In the genomic region with DNA sequence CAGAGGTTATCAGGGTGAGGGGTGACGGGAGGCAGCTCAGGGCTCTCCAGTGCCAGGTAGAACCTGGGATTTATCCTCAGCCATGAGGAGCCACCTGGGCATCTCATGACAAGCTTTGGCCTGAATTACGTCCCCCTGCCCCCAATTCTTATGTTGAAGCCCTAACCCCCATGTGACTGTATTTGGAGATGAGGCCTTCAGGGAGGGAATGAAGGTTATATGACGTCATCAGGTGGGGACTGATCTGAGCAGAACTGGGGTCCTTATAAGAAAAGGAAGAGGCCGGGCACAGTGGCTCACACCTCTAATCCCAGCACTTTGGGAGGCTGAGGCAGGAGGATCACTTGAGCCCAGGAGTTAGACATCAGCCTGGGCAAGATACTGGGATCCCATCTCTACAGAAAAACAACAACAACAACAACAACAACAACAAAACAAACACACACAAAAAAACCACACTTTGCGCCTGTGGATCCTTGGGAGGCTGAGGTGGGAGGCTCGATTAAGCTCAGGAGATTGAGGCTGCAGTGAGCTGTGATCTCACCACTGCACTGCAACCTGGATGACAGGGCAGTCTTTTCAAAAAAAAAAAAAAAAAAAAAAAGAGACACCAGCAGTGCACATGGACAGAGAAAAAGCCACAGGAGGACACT, we compare ENCODE assay signal across 2 cellular contexts.
TF ChIP-seq lines count a peak whose summit lies in the region.

No MANE protein-coding gene starts in this region.

TF ChIP-seq in HEK293, 187 proteins besides CTCF, POLR2A, EP300 and RAD21:
- no peak for TF ChIP-seq ZNF140 (tag by site-specific recombination; IDR thresholded peaks at IDR 0.05)
- peak; percentile 51; the same call in 1 of the 2 replicates for TF ChIP-seq ATF2 (tag by site-specific recombination; IDR thresholded peaks at IDR 0.05; ENCODE audit: low read depth)

TF ChIP-seq in K562, 482 proteins besides CTCF, POLR2A, EP300 and RAD21:
- TF ChIP-seq ATF7 (IDR thresholded peaks at IDR 0.05), result peak; percentile 79
- TF ChIP-seq CREM (IDR thresholded peaks at IDR 0.05; ENCODE audit: low read depth), result peak; percentile 64; the same call in 1 of the 2 replicates
- TF ChIP-seq JUNB (CRISPR knock-in tag; conservative IDR thresholded peaks at IDR 0.05), result 0 out of 2 replicates have a peak, but pooled peaks have one; percentile 6
- TF ChIP-seq KDM1A (IDR thresholded peaks at IDR 0.05), result 0 out of 4 replicates have a peak, but pooled peaks of 1 of the 2 experiments have one; percentile 19
- TF ChIP-seq, protein P1, sequence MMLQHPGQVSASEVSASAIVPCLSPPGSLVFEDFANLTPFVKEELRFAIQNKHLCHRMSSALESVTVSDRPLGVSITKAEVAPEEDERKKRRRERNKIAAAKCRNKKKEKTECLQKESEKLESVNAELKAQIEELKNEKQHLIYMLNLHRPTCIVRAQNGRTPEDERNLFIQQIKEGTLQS (IDR thresholded peaks at IDR 0.05), result peak; percentile 93
- TF ChIP-seq, protein P1 (CRISPR knock-in tag; conservative IDR thresholded peaks at IDR 0.05), result no peak
- TF ChIP-seq, protein P2, sequence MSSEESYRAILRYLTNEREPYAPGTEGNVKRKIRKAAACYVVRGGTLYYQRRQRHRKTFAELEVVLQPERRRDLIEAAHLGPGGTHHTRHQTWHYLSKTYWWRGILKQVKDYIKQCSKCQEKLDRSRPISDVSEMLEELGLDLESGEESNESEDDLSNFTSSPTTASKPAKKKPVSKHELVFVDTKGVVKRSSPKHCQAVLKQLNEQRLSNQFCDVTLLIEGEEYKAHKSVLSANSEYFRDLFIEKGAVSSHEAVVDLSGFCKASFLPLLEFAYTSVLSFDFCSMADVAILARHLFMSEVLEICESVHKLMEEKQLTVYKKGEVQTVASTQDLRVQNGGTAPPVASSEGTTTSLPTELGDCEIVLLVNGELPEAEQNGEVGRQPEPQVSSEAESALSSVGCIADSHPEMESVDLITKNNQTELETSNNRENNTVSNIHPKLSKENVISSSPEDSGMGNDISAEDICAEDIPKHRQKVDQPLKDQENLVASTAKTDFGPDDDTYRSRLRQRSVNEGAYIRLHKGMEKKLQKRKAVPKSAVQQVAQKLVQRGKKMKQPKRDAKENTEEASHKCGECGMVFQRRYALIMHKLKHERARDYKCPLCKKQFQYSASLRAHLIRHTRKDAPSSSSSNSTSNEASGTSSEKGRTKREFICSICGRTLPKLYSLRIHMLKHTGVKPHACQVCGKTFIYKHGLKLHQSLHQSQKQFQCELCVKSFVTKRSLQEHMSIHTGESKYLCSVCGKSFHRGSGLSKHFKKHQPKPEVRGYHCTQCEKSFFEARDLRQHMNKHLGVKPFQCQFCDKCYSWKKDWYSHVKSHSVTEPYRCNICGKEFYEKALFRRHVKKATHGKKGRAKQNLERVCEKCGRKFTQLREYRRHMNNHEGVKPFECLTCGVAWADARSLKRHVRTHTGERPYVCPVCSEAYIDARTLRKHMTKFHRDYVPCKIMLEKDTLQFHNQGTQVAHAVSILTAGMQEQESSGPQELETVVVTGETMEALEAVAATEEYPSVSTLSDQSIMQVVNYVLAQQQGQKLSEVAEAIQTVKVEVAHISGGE (CRISPR knock-in tag; IDR thresholded peaks at IDR 0.05), result no peak
- no peak for TF ChIP-seq HNRNPUL1 (IDR thresholded peaks at IDR 0.05; ENCODE audit: low read length)
- TF ChIP-seq JUND (IDR thresholded peaks at IDR 0.05; ENCODE audit: borderline replicate concordance, low read depth, low read length), result no peak; the same call in none of the 2 replicates
- peak; percentile 32; the same call in 1 of the 3 replicates for TF ChIP-seq JUND (tag; IDR thresholded peaks at IDR 0.05; ENCODE audit: borderline replicate concordance, low read depth, low read length)
- TF ChIP-seq ZNF384 (IDR thresholded peaks at IDR 0.05; ENCODE audit: low read depth, low read length), result peak; percentile 88
- no peak for TF ChIP-seq ZNF583 (CRISPR knock-in tag; IDR thresholded peaks at IDR 0.05)
- no peak; the same call in none of the 2 replicates for TF ChIP-seq SMARCA5 (IDR thresholded peaks at IDR 0.05)
- peak; percentile 78 for TF ChIP-seq BCOR (IDR thresholded peaks at IDR 0.05)
- TF ChIP-seq MCM7 (IDR thresholded peaks at IDR 0.05), result no peak
- TF ChIP-seq CHD4 (IDR thresholded peaks at IDR 0.05; ENCODE audit: insufficient read depth, insufficient replicate concordance, low read depth, low read length, poor library complexity, severe bottlenecking), result no peak
- TF ChIP-seq CREB1 (IDR thresholded peaks at IDR 0.05), result 0 out of 2 replicates have a peak, but pooled peaks have one; percentile 16
- no peak for TF ChIP-seq CREB1 (CRISPR knock-in tag; IDR thresholded peaks at IDR 0.05)
- TF ChIP-seq MCM2 (IDR thresholded peaks at IDR 0.05; ENCODE audit: low read depth), result no peak
- TF ChIP-seq, protein P3, sequence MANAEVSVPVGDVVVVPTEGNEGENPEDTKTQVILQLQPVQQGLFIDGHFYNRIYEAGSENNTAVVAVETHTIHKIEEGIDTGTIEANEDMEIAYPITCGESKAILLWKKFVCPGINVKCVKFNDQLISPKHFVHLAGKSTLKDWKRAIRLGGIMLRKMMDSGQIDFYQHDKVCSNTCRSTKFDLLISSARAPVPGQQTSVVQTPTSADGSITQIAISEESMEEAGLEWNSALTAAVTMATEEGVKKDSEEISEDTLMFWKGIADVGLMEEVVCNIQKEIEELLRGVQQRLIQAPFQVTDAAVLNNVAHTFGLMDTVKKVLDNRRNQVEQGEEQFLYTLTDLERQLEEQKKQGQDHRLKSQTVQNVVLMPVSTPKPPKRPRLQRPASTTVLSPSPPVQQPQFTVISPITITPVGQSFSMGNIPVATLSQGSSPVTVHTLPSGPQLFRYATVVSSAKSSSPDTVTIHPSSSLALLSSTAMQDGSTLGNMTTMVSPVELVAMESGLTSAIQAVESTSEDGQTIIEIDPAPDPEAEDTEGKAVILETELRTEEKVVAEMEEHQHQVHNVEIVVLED (CRISPR knock-in tag; IDR thresholded peaks at IDR 0.05), result no peak
- peak; percentile 37; the same call in 1 of the 2 replicates for TF ChIP-seq NFE2 (IDR thresholded peaks at IDR 0.05; ENCODE audit: low read depth)
- no peak for TF ChIP-seq ATF1 (CRISPR knock-in tag; IDR thresholded peaks at IDR 0.05)
- peak; percentile 51; the same call in 1 of the 2 replicates for TF ChIP-seq ATF1 (tag; IDR thresholded peaks at IDR 0.05)
- TF ChIP-seq ILK (tag; IDR thresholded peaks at IDR 0.05; ENCODE audit: borderline replicate concordance, low read depth), result no peak
- TF ChIP-seq ATF2 (CRISPR knock-in tag; IDR thresholded peaks at IDR 0.05), result peak; percentile 77; the same call in 1 of the 2 replicates
